In the genomic region with DNA sequence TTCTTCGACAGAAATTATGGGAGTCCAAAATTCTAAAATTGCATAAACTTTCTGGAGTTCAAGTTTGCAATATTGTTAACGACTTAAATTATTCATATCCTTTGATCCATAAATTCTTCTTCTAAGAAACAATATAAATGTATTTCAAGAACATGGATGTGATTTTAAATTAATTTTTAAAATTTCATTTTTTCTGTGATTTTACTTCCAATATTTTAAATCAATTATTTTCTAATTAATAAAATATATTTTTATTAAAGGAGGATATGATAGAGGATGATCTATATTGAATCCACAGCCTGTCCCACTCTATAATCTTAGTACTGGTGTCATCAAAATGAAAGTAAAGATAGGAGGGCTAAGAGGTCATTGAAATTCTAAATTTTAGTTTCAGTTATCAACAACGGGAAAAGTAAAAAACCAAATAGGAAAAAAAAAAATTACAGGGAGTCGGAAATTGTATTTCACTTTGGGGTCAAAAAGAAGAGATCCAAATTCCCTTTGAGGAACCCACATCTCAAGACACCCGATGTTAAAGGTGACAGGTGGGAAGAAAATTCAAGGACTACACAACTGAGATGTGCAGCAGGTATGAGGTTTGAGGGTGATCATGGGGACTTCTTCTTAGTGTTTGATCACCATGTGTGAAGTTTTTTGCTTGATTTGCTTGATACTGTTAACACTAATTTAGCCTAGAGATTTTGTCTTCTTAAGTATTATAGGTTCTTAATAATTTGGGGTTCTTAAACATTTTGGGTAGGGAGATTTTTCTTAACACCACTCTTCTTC, we compare ENCODE assay signal across 16 cellular contexts.
DNase-seq lines count a peak whose midpoint lies in the region; ATAC-seq, FAIRE-seq and TF ChIP-seq lines count a peak whose summit lies in the region.
"Had no signal": no experiment of that assay in that cellular context is flagged by ENCODE, and none has a peak within 500 bp of the region (broad histone marks: within the 10 kb centered on the region; RNA-seq: fewer than 3 reads in every experiment).

No MANE protein-coding gene starts in this region.

- 85 to 92% (median 90%) methylated on average over 5 of the region's 5 CpGs for WGBS in small intestine, 3 donors
- WGBS in heart right ventricle, 2 donors: 89 to 92% methylated on average over 5 of the region's 5 CpGs

- H3K4me1 ChIP-seq in Karpas-422 (ENCODE audit: low read length) (no peaks in the 10 kb centered on the region), small intestine (ENCODE audit: control insufficient read depth in 2 of 2, insufficient read depth in 1 of 2, low read depth in 1 of 2, low read length in 1 of 2) (no peaks in the 10 kb centered on the region), heart right ventricle (no peaks in the 10 kb centered on the region)
- H3K4me1 ChIP-seq: SJCRH30 had no signal

- H3K4me3 Mint-ChIP-seq in activated CD4-positive, alpha-beta T cell treated with anti-CD3 and anti-CD28 coated beads, Interleukin-2, amount 10 ng/mL, durations not matched to agents 7 days and 5 days: no peak overlapping the region
- no peak overlapping the region for H3K4me3 Mint-ChIP-seq in activated CD4-positive, alpha-beta T cell treated with anti-CD3 and anti-CD28 coated beads, Interleukin-2, amount 10 ng/mL, durations not matched to agents 24 days and 14 days
- H3K4me3 Mint-ChIP-seq in activated T-helper 2 cell treated with anti-CD3 and anti-CD28 coated beads, Interferon-gamma antibody, Interleukin-2, Interleukin-4, amounts not matched to agents 10 μg/mL and 5 μg/mL and 100 μg/mL, durations not matched to agents 14 hours and 24 hours and 36 hours (ENCODE audit: low read depth): no peak overlapping the region
- H3K4me3 Mint-ChIP-seq: CD14-positive monocyte, H9, IgD-negative memory B cell had no signal

- H3K27ac Mint-ChIP-seq in activated CD4-positive, alpha-beta T cell treated with anti-CD3 and anti-CD28 coated beads, Interleukin-2, amount 10 ng/mL, durations not matched to agents 7 days and 5 days: peak overlapping the region; percentile 19
- no peak overlapping the region for H3K27ac Mint-ChIP-seq in activated CD4-positive, alpha-beta T cell treated with anti-CD3 and anti-CD28 coated beads, Interleukin-2, amount 10 ng/mL, durations not matched to agents 24 days and 14 days
- H3K27ac Mint-ChIP-seq in activated T-helper 2 cell treated with anti-CD3 and anti-CD28 coated beads, Interferon-gamma antibody, Interleukin-2, Interleukin-4, amounts not matched to agents 10 μg/mL and 5 μg/mL and 100 μg/mL, durations not matched to agents 14 hours and 24 hours and 36 hours: no peak overlapping the region
- H3K27ac Mint-ChIP-seq: CD14-positive monocyte, H9, IgD-negative memory B cell had no signal

- H3K4me3 ChIP-seq in Karpas-422 (ENCODE audit: low read length) (no peak overlapping the region), small intestine (ENCODE audit: low read depth in 1 of 2, low read length in 2 of 2) (no peak overlapping the region), heart right ventricle (no peak overlapping the region)
- H3K4me3 ChIP-seq: SJCRH30 had no signal

- no peaks in the 10 kb centered on the region for H3K9me3 Mint-ChIP-seq in activated CD4-positive, alpha-beta T cell treated with anti-CD3 and anti-CD28 coated beads, Interleukin-2, amount 10 ng/mL, durations not matched to agents 7 days and 5 days
- no peaks in the 10 kb centered on the region for H3K9me3 Mint-ChIP-seq in activated CD4-positive, alpha-beta T cell treated with anti-CD3 and anti-CD28 coated beads, Interleukin-2, amount 10 ng/mL, durations not matched to agents 24 days and 14 days
- H3K9me3 Mint-ChIP-seq in activated T-helper 2 cell treated with anti-CD3 and anti-CD28 coated beads, Interferon-gamma antibody, Interleukin-2, Interleukin-4, amounts not matched to agents 10 μg/mL and 5 μg/mL and 100 μg/mL, durations not matched to agents 14 hours and 24 hours and 36 hours: no peaks in the 10 kb centered on the region
- H3K9me3 Mint-ChIP-seq: H9 had no signal

- H4K20me1 ChIP-seq in Karpas-422 (ENCODE audit: insufficient read depth, low read depth, low read length): no peaks in the 10 kb centered on the region

- peak; percentile 23 for FAIRE-seq in small intestine (lab: Jason Lieb, UNC)

- no peaks in the 10 kb centered on the region for H3K36me3 Mint-ChIP-seq in activated CD4-positive, alpha-beta T cell treated with anti-CD3 and anti-CD28 coated beads, Interleukin-2, amount 10 ng/mL, durations not matched to agents 7 days and 5 days (ENCODE audit: low read depth)
- no peaks in the 10 kb centered on the region for H3K36me3 Mint-ChIP-seq in activated CD4-positive, alpha-beta T cell treated with anti-CD3 and anti-CD28 coated beads, Interleukin-2, amount 10 ng/mL, durations not matched to agents 24 days and 14 days (ENCODE audit: low read depth)
- H3K36me3 Mint-ChIP-seq in activated T-helper 2 cell treated with anti-CD3 and anti-CD28 coated beads, Interferon-gamma antibody, Interleukin-2, Interleukin-4, amounts not matched to agents 10 μg/mL and 5 μg/mL and 100 μg/mL, durations not matched to agents 14 hours and 24 hours and 36 hours (ENCODE audit: low read depth): no peaks in the 10 kb centered on the region
- H3K36me3 Mint-ChIP-seq: CD14-positive monocyte, IgD-negative memory B cell had no signal

- POLR2A ChIA-PET in activated CD4-positive, alpha-beta T cell treated with anti-CD3 and anti-CD28 coated beads, Interleukin-2, amount 10 ng/mL, durations not matched to agents 7 days and 5 days (lab: Charles Lee): no interaction called here

- intact Hi-C loops in activated CD4-positive, alpha-beta T cell treated with anti-CD3 and anti-CD28 coated beads, Interleukin-2, amount 10 ng/mL, durations not matched to agents 24 days and 14 days (cut with micrococcal nuclease): no loop called here
- intact Hi-C loops in heart right ventricle (cut with DNase I): no loop called here
- intact Hi-C loops in activated T-helper 2 cell treated with anti-CD3 and anti-CD28 coated beads, Interferon-gamma antibody, Interleukin-2, Interleukin-4, amounts not matched to agents 10 μg/mL and 5 μg/mL and 100 μg/mL, durations not matched to agents 14 hours and 24 hours and 36 hours (cut with micrococcal nuclease): no loop called here

- H3K9me2 ChIP-seq in Karpas-422 (replicated peaks; ENCODE audit: insufficient read depth, low read length): no peaks in the 10 kb centered on the region

- H3K27me3 Mint-ChIP-seq in activated CD4-positive, alpha-beta T cell treated with anti-CD3 and anti-CD28 coated beads, Interleukin-2, amount 10 ng/mL, durations not matched to agents 7 days and 5 days: no peaks in the 10 kb centered on the region
- no peaks in the 10 kb centered on the region for H3K27me3 Mint-ChIP-seq in activated CD4-positive, alpha-beta T cell treated with anti-CD3 and anti-CD28 coated beads, Interleukin-2, amount 10 ng/mL, durations not matched to agents 24 days and 14 days
- no peaks in the 10 kb centered on the region for H3K27me3 Mint-ChIP-seq in activated T-helper 2 cell treated with anti-CD3 and anti-CD28 coated beads, Interferon-gamma antibody, Interleukin-2, Interleukin-4, amounts not matched to agents 10 μg/mL and 5 μg/mL and 100 μg/mL, durations not matched to agents 14 hours and 24 hours and 36 hours (ENCODE audit: low read depth)
- H3K27me3 Mint-ChIP-seq: IgD-negative memory B cell had no signal

- H3K4me2 ChIP-seq in Karpas-422 (ENCODE audit: low read depth, low read length, poor library complexity, severe bottlenecking): no peak overlapping the region

- H3K27ac ChIP-seq in Karpas-422 (ENCODE audit: low read length) (no peak overlapping the region), small intestine (ENCODE audit: low read depth in 1 of 2, low read length in 1 of 2) (no peak overlapping the region), heart right ventricle (no peak overlapping the region)
- H3K27ac ChIP-seq: SJCRH30 had no signal

- no peak for TF ChIP-seq CTCF in heart right ventricle (IDR thresholded peaks at IDR 0.05)

- no peaks in the 10 kb centered on the region for H3K27me3 ChIP-seq in Karpas-422 (ENCODE audit: low read length)
- H3K27me3 ChIP-seq in small intestine (ENCODE audit: control insufficient read depth in 2 of 2, insufficient read depth in 2 of 2, low read length in 2 of 2): no peaks in the 10 kb centered on the region
- no peaks in the 10 kb centered on the region for H3K27me3 ChIP-seq in heart right ventricle
- H3K27me3 ChIP-seq: SJCRH30 had no signal

- no peak overlapping the region for H3K9ac ChIP-seq in Karpas-422 (ENCODE audit: low read length)

- no peak overlapping the region for H2AFZ ChIP-seq in Karpas-422 (ENCODE audit: low read length)

- no peaks in the 10 kb centered on the region for H3K4me1 Mint-ChIP-seq in activated CD4-positive, alpha-beta T cell treated with anti-CD3 and anti-CD28 coated beads, Interleukin-2, amount 10 ng/mL, durations not matched to agents 7 days and 5 days
- H3K4me1 Mint-ChIP-seq in activated CD4-positive, alpha-beta T cell treated with anti-CD3 and anti-CD28 coated beads, Interleukin-2, amount 10 ng/mL, durations not matched to agents 24 days and 14 days: no peaks in the 10 kb centered on the region
- no peaks in the 10 kb centered on the region for H3K4me1 Mint-ChIP-seq in activated T-helper 2 cell treated with anti-CD3 and anti-CD28 coated beads, Interferon-gamma antibody, Interleukin-2, Interleukin-4, amounts not matched to agents 10 μg/mL and 5 μg/mL and 100 μg/mL, durations not matched to agents 14 hours and 24 hours and 36 hours (ENCODE audit: low read depth)
- H3K4me1 Mint-ChIP-seq: CD14-positive monocyte, H9, IgD-negative memory B cell had no signal

- H3K79me2 ChIP-seq in Karpas-422 (ENCODE audit: low read length): no peaks in the 10 kb centered on the region

- H3K36me3 ChIP-seq in Karpas-422 (ENCODE audit: insufficient read depth, low read length): no peaks in the 10 kb centered on the region
- H3K36me3 ChIP-seq in small intestine (ENCODE audit: control insufficient read depth in 2 of 2, insufficient read depth in 2 of 2, low read length in 2 of 2): no peaks in the 10 kb centered on the region
- no peaks in the 10 kb centered on the region for H3K36me3 ChIP-seq in heart right ventricle
- H3K36me3 ChIP-seq: SJCRH30 had no signal

- DNase-seq in activated CD4-positive, alpha-beta T cell treated with anti-CD3 and anti-CD28 coated beads, Interleukin-2, amount 10 ng/mL, durations not matched to agents 7 days and 5 days: no peak
- no peak for DNase-seq in activated CD4-positive, alpha-beta T cell treated with anti-CD3 and anti-CD28 coated beads, Interleukin-2, amount 10 ng/mL, durations not matched to agents 24 days and 14 days
- DNase-seq in Karpas-422: peak; percentile 40
- peak; percentile 28 for DNase-seq in OCI-M1 (lab: John Stamatoyannopoulos, UW)
- no peak for DNase-seq in small intestine
- no peak for DNase-seq in heart right ventricle
- DNase-seq in activated T-helper 2 cell treated with anti-CD3 and anti-CD28 coated beads, Interferon-gamma antibody, Interleukin-2, Interleukin-4, amounts not matched to agents 10 μg/mL and 5 μg/mL and 100 μg/mL, durations not matched to agents 14 hours and 24 hours and 36 hours (ENCODE audit: low spot score): no peak
- DNase-seq: H9, NCI-H1436, NCI-H2029, NCI-H510A, PC-3, SJCRH30 had no signal

- no peaks in the 10 kb centered on the region for H3K9me3 ChIP-seq in Karpas-422 (ENCODE audit: low read length)
- no peaks in the 10 kb centered on the region for H3K9me3 ChIP-seq in small intestine (ENCODE audit: control insufficient read depth, low read depth)
- peaks cover 0 to under 1% (median 0%) of the 10 kb centered on the region in 11 donors for H3K9me3 ChIP-seq in heart right ventricle
- H3K9me3 ChIP-seq: SJCRH30 had no signal

- CTCF ChIA-PET in activated CD4-positive, alpha-beta T cell treated with anti-CD3 and anti-CD28 coated beads, Interleukin-2, amount 10 ng/mL, durations not matched to agents 7 days and 5 days (lab: Charles Lee): no interaction called here

- ATAC-seq in heart right ventricle (no peak), GM21390 (IDR thresholded peaks at IDR 0.05; ENCODE audit: unreplicated experiment) (no peak)
- ATAC-seq: PC-3 had no signal

Comparison
In these comparisons a context has a peak if more than half of its experiments do, and no peak if none do; other contexts are left out.
1. DNase-seq: peak in Karpas-422 (single experiment) and OCI-M1 (single experiment); none in activated CD4-positive, alpha-beta T cell treated with anti-CD3 and anti-CD28 coated beads, Interleukin-2, amount 10 ng/mL, durations not matched to agents 7 days and 5 days (single experiment), activated CD4-positive, alpha-beta T cell treated with anti-CD3 and anti-CD28 coated beads, Interleukin-2, amount 10 ng/mL, durations not matched to agents 24 days and 14 days (single experiment), small intestine (single experiment), heart right ventricle (0 of 2) and activated T-helper 2 cell treated with anti-CD3 and anti-CD28 coated beads, Interferon-gamma antibody, Interleukin-2, Interleukin-4, amounts not matched to agents 10 μg/mL and 5 μg/mL and 100 μg/mL, durations not matched to agents 14 hours and 24 hours and 36 hours (single experiment).